ENCODE assay signal across 23 cellular contexts in genomic region chr17:61846088-61846487, GRCh38.
"Had no signal": no experiment of that assay in that cellular context is flagged by ENCODE, and none has a peak within 500 bp of the region (broad histone marks: within the 10 kb centered on the region; RNA-seq: fewer than 3 reads in every experiment).

No MANE protein-coding gene starts in this region.

- H3K4me3 ChIP-seq: colonic mucosa, coronary artery, dorsolateral prefrontal cortex, esophagus muscularis mucosa, esophagus squamous epithelium, gastrocnemius medialis, gastroesophageal sphincter, heart left ventricle, heart right ventricle had no signal

- H3K27ac ChIP-seq: colonic mucosa, coronary artery, dorsolateral prefrontal cortex, epithelial cell of prostate, esophagus muscularis mucosa, esophagus squamous epithelium, foreskin keratinocyte, gastrocnemius medialis, gastroesophageal sphincter, heart left ventricle, heart right ventricle had no signal

- DNase-seq: colonic mucosa; cortex of kidney; dermis blood vessel endothelial cell; dorsolateral prefrontal cortex; effector CD4-positive, alpha-beta T cell; effector CD8-positive, alpha-beta T cell; effector memory CD4-positive, alpha-beta T cell; effector memory CD8-positive, alpha-beta T cell; endodermal cell; erythroblast; esophagus squamous epithelium; foreskin fibroblast; foreskin keratinocyte; foreskin melanocyte; gastrocnemius medialis; glutamatergic neuron; head of caudate nucleus; heart left ventricle; heart right ventricle had no signal

- H3K36me3 ChIP-seq: colonic mucosa, esophagus muscularis mucosa, esophagus squamous epithelium, gastrocnemius medialis, gastroesophageal sphincter, heart left ventricle had no signal

- H3K9me3 ChIP-seq: colonic mucosa, esophagus muscularis mucosa, esophagus squamous epithelium, gastrocnemius medialis, gastroesophageal sphincter, heart left ventricle, heart right ventricle had no signal

- H3K4me1 ChIP-seq: colonic mucosa, esophagus muscularis mucosa, esophagus squamous epithelium, gastrocnemius medialis, gastroesophageal sphincter, heart left ventricle, heart right ventricle had no signal
